Comparison of ENCODE assay signal across 16 cellular contexts in the genomic region with DNA sequence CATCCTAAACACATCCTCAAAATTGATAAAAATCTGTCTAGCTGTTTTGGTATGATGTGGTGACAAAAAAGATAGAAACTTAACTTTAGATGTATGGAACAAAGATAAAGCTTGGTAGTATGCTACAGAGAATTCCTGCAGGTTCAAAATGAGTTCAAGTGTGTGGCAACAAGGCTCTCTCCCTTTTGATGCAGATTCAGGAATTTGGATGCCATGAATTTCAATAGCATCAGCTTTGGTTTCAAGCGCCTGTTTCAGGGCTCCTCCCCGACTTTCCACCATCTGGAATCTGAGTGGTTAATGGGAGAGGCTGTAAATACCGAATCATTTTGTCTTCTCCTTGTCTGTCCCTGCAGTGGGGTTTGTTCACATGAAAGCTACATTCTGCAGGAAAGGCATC.
A peak's percentile ranks its signal among the peaks of the same experiment; 100 is the strongest.
DNase-seq lines count a peak whose midpoint lies in the region; ATAC-seq and TF ChIP-seq lines count a peak whose summit lies in the region.
"Had no signal": no experiment of that assay in that cellular context is flagged by ENCODE, and none has a peak within 500 bp of the region (broad histone marks: within the 10 kb centered on the region; RNA-seq: fewer than 3 reads in every experiment).

No MANE protein-coding gene starts in this region.

- H3K27ac ChIP-seq in GM23338 (ENCODE audit: low read depth) (no peak overlapping the region), iPS-18a (ENCODE audit: low read length) (no peak overlapping the region), neuronal stem cell (replicated peaks; ENCODE audit: low read length) (no peak overlapping the region)
- H3K27ac ChIP-seq: SK-N-MC had no signal

- H3K18ac ChIP-seq in neuronal stem cell (ENCODE audit: low read length): no peak overlapping the region

- H2BK120ac ChIP-seq in neuronal stem cell (ENCODE audit: low read depth, low read length): no peak overlapping the region

- H3K27me3 Mint-ChIP-seq in GM23338 (ENCODE audit: insufficient read depth, low read depth, poor library complexity): peaks cover 7% of the 10 kb centered on the region
- peaks cover 21% of the 10 kb centered on the region for H3K27me3 Mint-ChIP-seq in activated CD8-positive, alpha-beta memory T cell treated with anti-CD3 and anti-CD28 coated beads, Interleukin-2, amount 10 ng/mL, durations not matched to agents 7 days and 5 days

- ATAC-seq in GM23338: peak; percentile 96
- no peak for ATAC-seq in activated CD8-positive, alpha-beta memory T cell treated with anti-CD3 and anti-CD28 coated beads, Interleukin-2, amount 10 ng/mL, durations not matched to agents 7 days and 5 days

- H2BK5ac ChIP-seq in neuronal stem cell (ENCODE audit: low read length): no peak overlapping the region

- no peak for TF ChIP-seq CTCF in GM23338 (conservative IDR thresholded peaks at IDR 0.05; ENCODE audit: low read depth in 2 of 2)

- no peaks in the 10 kb centered on the region for H3K79me1 ChIP-seq in neuronal stem cell (ENCODE audit: low read depth, low read length)

- no peak overlapping the region for H4K91ac ChIP-seq in neuronal stem cell (ENCODE audit: low read depth, low read length, poor library complexity)

- no peak overlapping the region for H2BK15ac ChIP-seq in neuronal stem cell (ENCODE audit: low read length)

- peak overlapping the region; percentile 52 for H3K4me2 ChIP-seq in GM23338
- no peak overlapping the region for H3K4me2 ChIP-seq in neuronal stem cell (ENCODE audit: insufficient read depth, low read length, poor library complexity, severe bottlenecking)

- peaks cover 28% of the 10 kb centered on the region for H3K4me1 Mint-ChIP-seq in GM23338
- H3K4me1 Mint-ChIP-seq in activated CD8-positive, alpha-beta memory T cell treated with anti-CD3 and anti-CD28 coated beads, Interleukin-2, amount 10 ng/mL, durations not matched to agents 7 days and 5 days: peaks cover 5% of the 10 kb centered on the region

- H3K27me3 ChIP-seq in GM23338 (ENCODE audit: insufficient read depth) (peaks cover 4% of the 10 kb centered on the region; the same call in 1 of the 2 replicates), NT2/D1 (ENCODE audit: insufficient read depth, insufficient read length) (no peaks in the 10 kb centered on the region), iPS-18a (ENCODE audit: control insufficient read depth, insufficient read depth, low read length) (no peaks in the 10 kb centered on the region), neuronal stem cell (ENCODE audit: control insufficient read depth in 3 of 3, insufficient read depth in 3 of 3, low read depth in 1 of 3, low read length in 3 of 3) (no peaks in the 10 kb centered on the region)
- H3K27me3 ChIP-seq: BE2C had no signal

- H3K36me3 Mint-ChIP-seq in GM23338 (ENCODE audit: low read depth): no peaks in the 10 kb centered on the region
- H3K36me3 Mint-ChIP-seq in activated CD8-positive, alpha-beta memory T cell treated with anti-CD3 and anti-CD28 coated beads, Interleukin-2, amount 10 ng/mL, durations not matched to agents 7 days and 5 days: no peaks in the 10 kb centered on the region
- H3K36me3 Mint-ChIP-seq: CD4-positive, alpha-beta memory T cell had no signal

- peak overlapping the region; percentile 76; the same call in 1 of the 2 replicates for H3K27ac Mint-ChIP-seq in GM23338
- H3K27ac Mint-ChIP-seq in activated CD8-positive, alpha-beta memory T cell treated with anti-CD3 and anti-CD28 coated beads, Interleukin-2, amount 10 ng/mL, durations not matched to agents 7 days and 5 days: no peak overlapping the region
- H3K27ac Mint-ChIP-seq: CD4-positive, alpha-beta memory T cell had no signal

- no peak overlapping the region for H4K8ac ChIP-seq in neuronal stem cell (ENCODE audit: low read depth, low read length)

- H3K4me1 ChIP-seq in GM23338 (ENCODE audit: insufficient read depth): peaks cover 8% of the 10 kb centered on the region
- H3K4me1 ChIP-seq in NT2/D1 (ENCODE audit: insufficient read depth, insufficient read length): peaks cover 2% of the 10 kb centered on the region
- H3K4me1 ChIP-seq in iPS-18a (ENCODE audit: control insufficient read depth, low read depth, low read length): peaks cover 22% of the 10 kb centered on the region
- H3K4me1 ChIP-seq in neuronal stem cell (ENCODE audit: control insufficient read depth in 2 of 2, insufficient read depth in 1 of 2, low read depth in 1 of 2, low read length in 2 of 2): no peaks in the 10 kb centered on the region

- H3K9ac ChIP-seq in NT2/D1 (ENCODE audit: insufficient read length, low read depth) (no peak overlapping the region), iPS-18a (ENCODE audit: low read length) (no peak overlapping the region), neuronal stem cell (ENCODE audit: low read depth, low read length, poor library complexity) (no peak overlapping the region)

- no peaks in the 10 kb centered on the region for H3K9me2 ChIP-seq in GM23338 (ENCODE audit: insufficient read depth)

- H2AFZ ChIP-seq in GM23338 (no peak overlapping the region), neuronal stem cell (ENCODE audit: low read length) (peak overlapping the region; percentile 21)

- no peak overlapping the region for H3K14ac ChIP-seq in neuronal stem cell (ENCODE audit: low read length)

- no peaks in the 10 kb centered on the region for H3F3A ChIP-seq in GM23338 (replicated peaks; ENCODE audit: low read depth)

- no peak overlapping the region for H3K4ac ChIP-seq in neuronal stem cell (ENCODE audit: low read length)

- H3K9me3 ChIP-seq in NT2/D1 (ENCODE audit: insufficient read depth, low read length) (0 out of 2 replicates have a peak, but pooled peaks cover 8% of the 10 kb centered on the region), iPS-18a (ENCODE audit: control insufficient read depth, low read depth, low read length) (no peaks in the 10 kb centered on the region), neuronal stem cell (replicated peaks in 1 of 2; ENCODE audit: control insufficient read depth in 2 of 2, insufficient read depth in 1 of 2, low read depth in 1 of 2, low read length in 2 of 2) (no peaks in the 10 kb centered on the region)
- H3K9me3 ChIP-seq: BE2C had no signal

- no peak overlapping the region for H2BK12ac ChIP-seq in neuronal stem cell (ENCODE audit: low read length)

- H3K36me3 ChIP-seq in GM23338 (ENCODE audit: insufficient read depth) (no peaks in the 10 kb centered on the region), NT2/D1 (ENCODE audit: insufficient read depth, insufficient read length, low read length) (no peaks in the 10 kb centered on the region), iPS-18a (ENCODE audit: control insufficient read depth, low read depth, low read length) (no peaks in the 10 kb centered on the region), neuronal stem cell (replicated peaks in 1 of 2; ENCODE audit: control insufficient read depth in 2 of 2, insufficient read depth in 2 of 2, low read length in 2 of 2) (no peaks in the 10 kb centered on the region)
- H3K36me3 ChIP-seq: BE2C had no signal

- no peaks in the 10 kb centered on the region for H3K9me3 Mint-ChIP-seq in GM23338
- H3K9me3 Mint-ChIP-seq in activated CD8-positive, alpha-beta memory T cell treated with anti-CD3 and anti-CD28 coated beads, Interleukin-2, amount 10 ng/mL, durations not matched to agents 7 days and 5 days (ENCODE audit: low read depth): no peaks in the 10 kb centered on the region
- H3K9me3 Mint-ChIP-seq: CD4-positive, alpha-beta memory T cell had no signal

- no peak overlapping the region for H2AK5ac ChIP-seq in neuronal stem cell (ENCODE audit: low read depth, low read length)

- DNase-seq in GM23338 (ENCODE audit: low spot score): peak; percentile 97
- peak; percentile 94 for DNase-seq in NT2/D1 (ENCODE audit: low read depth, low spot score)
- no peak for DNase-seq in neuronal stem cell (ENCODE audit: low spot score)
- DNase-seq in NCI-H345 (lab: John Stamatoyannopoulos, UW): no peak
- DNase-seq in activated naive CD4-positive, alpha-beta T cell treated with Interleukin-2 at 50 U/mL for 16 hours: no peak
- no peak for DNase-seq in activated CD8-positive, alpha-beta memory T cell treated with anti-CD3 and anti-CD28 coated beads, Interleukin-2, amount 10 ng/mL, durations not matched to agents 7 days and 5 days
- DNase-seq: BE2C; CD4-positive, alpha-beta memory T cell; DMS79 treated with DMSO at 0.1 percent for 48 hours; GF-D8; NCI-H1436; NCI-H2081 treated with DMSO at 0.1 percent for 48 hours; NCI-H2227 treated with DMSO at 0.1 percent for 48 hours; NCI-H526 had no signal

- no peaks in the 10 kb centered on the region for H4K20me1 ChIP-seq in GM23338 (replicated peaks; ENCODE audit: insufficient read depth)

- no peak overlapping the region for H3K23ac ChIP-seq in neuronal stem cell (ENCODE audit: low read depth, low read length, poor library complexity)

- H3K79me2 ChIP-seq in GM23338 (replicated peaks; ENCODE audit: insufficient read depth): no peaks in the 10 kb centered on the region

- WGBS in neuronal stem cell (ENCODE audit: extremely low coverage in 2 of 2, insufficient read length in 2 of 2, insufficient replicate concordance in 1 of 2), 2 donors: no CpG with 5 or more reads among the region's 3 CpGs

- peak overlapping the region; percentile 61 for H3K4me3 Mint-ChIP-seq in GM23338
- no peak overlapping the region for H3K4me3 Mint-ChIP-seq in activated CD8-positive, alpha-beta memory T cell treated with anti-CD3 and anti-CD28 coated beads, Interleukin-2, amount 10 ng/mL, durations not matched to agents 7 days and 5 days
- H3K4me3 Mint-ChIP-seq: CD4-positive, alpha-beta memory T cell had no signal

- CTCF ChIA-PET in activated CD8-positive, alpha-beta memory T cell treated with anti-CD3 and anti-CD28 coated beads, Interleukin-2, amount 10 ng/mL, durations not matched to agents 7 days and 5 days (lab: Charles Lee): no interaction called here

- H3K4me3 ChIP-seq in GM23338 (peak overlapping the region; percentile 29), NT2/D1 (ENCODE audit: insufficient read length, low read depth) (no peak overlapping the region), iPS-18a (ENCODE audit: low read length) (peak overlapping the region; percentile 43), neuronal stem cell (ENCODE audit: low read length in 2 of 2) (no peak overlapping the region)
- H3K4me3 ChIP-seq: SK-N-MC had no signal

TF ChIP-seq in GM23338, 12 proteins besides CTCF, POLR2A, EP300 and RAD21 (continues in another document):
- TF ChIP-seq NANOG (IDR thresholded peaks at IDR 0.05; ENCODE audit: borderline replicate concordance): peak; percentile 69; the same call in 1 of the 2 replicates

Comparison
In these comparisons a context has a peak if more than half of its experiments do, and no peak if none do; other contexts are left out.
1. DNase-seq: peak in GM23338 (single experiment) and NT2/D1 (single experiment); none in neuronal stem cell (single experiment), NCI-H345 (single experiment), activated naive CD4-positive, alpha-beta T cell treated with Interleukin-2 at 50 U/mL for 16 hours (single experiment) and activated CD8-positive, alpha-beta memory T cell treated with anti-CD3 and anti-CD28 coated beads, Interleukin-2, amount 10 ng/mL, durations not matched to agents 7 days and 5 days (single experiment).
2. H3K4me3 ChIP-seq: peak in GM23338 (single experiment) and iPS-18a (single experiment); none in NT2/D1 (single experiment) and neuronal stem cell (0 of 2).